23 cellular contexts compared by ENCODE assay signal in the genomic region with DNA sequence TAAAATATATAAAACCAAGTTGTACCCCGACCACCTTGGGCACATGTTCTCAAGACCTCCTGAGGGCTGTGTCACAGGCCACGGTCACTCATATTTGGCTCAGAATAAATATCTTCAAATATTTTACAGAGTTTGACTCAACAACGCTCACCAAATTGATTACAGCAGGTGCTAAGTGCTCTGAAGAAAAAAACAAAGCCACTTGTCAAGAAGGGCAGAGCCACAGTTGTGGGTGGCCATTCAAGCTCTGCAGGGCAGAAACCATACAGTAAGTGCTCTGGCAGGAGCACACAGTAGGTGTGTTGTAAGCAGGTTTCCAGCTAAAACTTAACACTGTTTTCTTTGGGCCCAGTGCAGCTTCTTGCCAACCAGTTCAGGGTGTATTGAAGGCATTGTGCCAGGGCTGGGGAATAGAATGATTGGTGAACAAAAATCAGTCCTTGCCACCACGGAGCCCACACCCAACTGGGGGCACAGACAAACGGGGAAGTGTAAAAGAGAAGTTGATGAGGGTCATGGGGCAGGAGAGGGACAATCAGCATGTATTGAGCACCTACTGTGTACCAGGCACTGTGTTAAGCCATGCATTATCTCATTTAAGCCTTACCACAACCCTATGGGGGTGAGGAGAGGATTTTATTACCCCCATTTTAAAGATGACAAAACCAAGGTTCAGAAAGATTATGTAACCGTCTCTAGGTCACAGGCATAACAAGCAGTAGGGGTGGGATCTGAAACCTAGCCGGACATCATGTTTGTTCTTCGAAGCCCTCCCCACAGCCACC. TPM values are rescaled to one million over a fixed set of nuclear protein-coding genes. Genes with fewer than 3 reads are reported as not detected.
DNase-seq lines count a peak whose midpoint lies in the region; ATAC-seq, FAIRE-seq and TF ChIP-seq lines count a peak whose summit lies in the region.
"Had no signal": no experiment of that assay in that cellular context is flagged by ENCODE, and none has a peak within 500 bp of the region (broad histone marks: within the 10 kb centered on the region; RNA-seq: fewer than 3 reads in every experiment).

No MANE protein-coding gene starts in this region.

- peak overlapping the region; percentile 95 for H4K91ac ChIP-seq in H1 (replicated peaks; ENCODE audit: insufficient read length, low read length)

- WGBS in HepG2 (ENCODE audit: low lambda C conversion rate) = 95% methylated on average over 8 of the region's 8 CpGs
- WGBS in right lobe of liver (ENCODE audit: insufficient coverage, low coverage, low lambda C conversion rate, missing lambda C conversion rate) = 54% methylated on average over 5 of the region's 8 CpGs
- WGBS in H1 (ENCODE audit: extremely low coverage in 1 of 2, insufficient coverage in 1 of 2, insufficient read length in 1 of 2, insufficient replicate concordance in 2 of 2, low coverage in 1 of 2, low lambda C conversion rate in 2 of 2, missing lambda C conversion rate in 1 of 2), 2 experiments = 80% methylated on average over 8 of the region's 8 CpGs; no CpG with 5 or more reads in 1 of the 2 experiments
- 51 to 64% methylated on average over 8 of the region's 8 CpGs for WGBS in upper lobe of left lung, 2 donors

- H4K5ac ChIP-seq in H1 (ENCODE audit: insufficient read length, low read depth, low read length) = peak overlapping the region; percentile 22

- peaks cover 9 to 10% of the 10 kb centered on the region in 2 experiments; a peak in 4 of 5 replicates for H3K36me3 ChIP-seq in HepG2 (replicated peaks in 1 of 2; ENCODE audit: control insufficient read depth in 1 of 2, insufficient read depth in 2 of 2, low read length in 2 of 2)
- no peaks in the 10 kb centered on the region for H3K36me3 ChIP-seq in right lobe of liver
- H3K36me3 ChIP-seq in H1 (ENCODE audit: control insufficient read depth in 2 of 4, insufficient read depth in 4 of 4, low read length in 3 of 4) = 0 out of 8 replicates have a peak, but pooled peaks cover 0 to 2% (median 0%) of the 10 kb centered on the region in 4 experiments
- H3K36me3 ChIP-seq in upper lobe of left lung = no peaks in the 10 kb centered on the region
- H3K36me3 ChIP-seq: vagina had no signal

- intact Hi-C loops in HepG2 (cut with micrococcal nuclease; ENCODE audit: unreplicated experiment) (no loop called here), right lobe of liver (cut with DNase I) (loop anchor here in 1 of 2 donors (10.0 kb wide), 1 partner anchor 52 kb away; no protein-coding TSS in a partner anchor)

- FAIRE-seq in HepG2 (lab: Jason Lieb, UNC) (no peak), H1 (lab: Jason Lieb, UNC) (no peak)
- FAIRE-seq: A549, kidney had no signal

- H3K14ac ChIP-seq in H1 (ENCODE audit: insufficient read length) = peak overlapping the region; percentile 55

- TF ChIP-seq RAD21 in HepG2 (CRISPR knock-in tag; IDR thresholded peaks at IDR 0.05) (no peak), H1 (IDR thresholded peaks at IDR 0.05 in 1 of 2, conservative IDR thresholded peaks at IDR 0.05 in 1 of 2; ENCODE audit: low read depth in 2 of 2, low read length in 2 of 2) (no peak)

- peak overlapping the region; percentile 89 for H3K18ac ChIP-seq in H1 (ENCODE audit: extremely low read depth, low read length)

- H2AFZ ChIP-seq in HepG2 (ENCODE audit: low read length) (no peak overlapping the region), H1 (ENCODE audit: low read length) (no peak overlapping the region)

- H3K23ac ChIP-seq in H1 (ENCODE audit: insufficient read length) = no peak overlapping the region

- peaks cover 39% of the 10 kb centered on the region for H3K4me1 ChIP-seq in HepG2 (ENCODE audit: insufficient read depth, low read length)
- peaks cover 0 to 23% (median 3%) of the 10 kb centered on the region in 4 donors for H3K4me1 ChIP-seq in right lobe of liver
- peaks cover 0 to 14% (median 8%) of the 10 kb centered on the region in 4 experiments; a peak in 6 of 7 replicates for H3K4me1 ChIP-seq in H1 (replicated peaks in 1 of 4; ENCODE audit: control insufficient read depth in 3 of 4, insufficient read depth in 4 of 4, low read length in 3 of 4)
- H3K4me1 ChIP-seq in upper lobe of left lung = peaks cover 92 to 100% (median 95%) of the 10 kb centered on the region in 4 donors

- CTCF ChIA-PET in HepG2 (lab: Yijun Ruan, JAX; ENCODE audit: low intra/inter-chr PET ratio, low total read pairs) (no interaction called here), H1 (lab: Charles Lee; ENCODE audit: partially characterized antibody) (interaction anchor here (0.6 to 11.1 kb wide), 8 partner anchors 8 to 198 kb away, joined by 3 to 167 read pairs (median 7); no protein-coding TSS in a partner anchor)

- peak overlapping the region; percentile 90 for H3K56ac ChIP-seq in H1 (replicated peaks; ENCODE audit: insufficient read length, low read depth, low read length)

- no peak overlapping the region for H3K4me2 ChIP-seq in HepG2 (ENCODE audit: low read depth, low read length)
- H3K4me2 ChIP-seq in H1 (ENCODE audit: insufficient read depth in 1 of 2, low read depth in 2 of 2, low read length in 2 of 2) = no peak overlapping the region
- H3K4me2 ChIP-seq: A549, smooth muscle cell had no signal

- no peaks in the 10 kb centered on the region for H3K27me3 ChIP-seq in HepG2 (ENCODE audit: control insufficient read depth in 1 of 2, insufficient read depth in 2 of 2, low read length in 2 of 2)
- H3K27me3 ChIP-seq in right lobe of liver = no peaks in the 10 kb centered on the region
- H3K27me3 ChIP-seq in H1 (replicated peaks in 1 of 4; ENCODE audit: control insufficient read depth in 3 of 4, extremely low read depth in 1 of 4, insufficient read depth in 3 of 4, low read length in 3 of 4) = no peaks in the 10 kb centered on the region
- H3K27me3 ChIP-seq in upper lobe of left lung = no peaks in the 10 kb centered on the region
- H3K27me3 ChIP-seq: vagina had no signal

- H3K4me3 Mint-ChIP-seq in natural killer cell treated with Interleukin-12 subunit alpha and Interleukin-12 subunit beta and Interleukin-15 and Interleukin-18, amount 100 ng/mL, for 72 hours = no peak overlapping the region
- H3K4me3 Mint-ChIP-seq: activated B cell treated with CpG ODN at 0.5 μM for 24 hours; central memory CD8-positive, alpha-beta T cell had no signal

- peak overlapping the region; percentile 91; the same call in 1 of the 2 replicates for H2AK5ac ChIP-seq in H1 (ENCODE audit: low read depth, low read length)

- peaks cover 41% of the 10 kb centered on the region for H4K20me1 ChIP-seq in HepG2 (ENCODE audit: insufficient read depth, low read length)
- H4K20me1 ChIP-seq in H1 (replicated peaks in 1 of 2; ENCODE audit: control insufficient read depth in 1 of 2, insufficient read depth in 2 of 2, low read length in 2 of 2) = no peaks in the 10 kb centered on the region

- H3K27ac Mint-ChIP-seq in natural killer cell treated with Interleukin-12 subunit alpha and Interleukin-12 subunit beta and Interleukin-15 and Interleukin-18, amount 100 ng/mL, for 72 hours = peak overlapping the region; percentile 34 to 73
- H3K27ac Mint-ChIP-seq: activated B cell treated with CpG ODN at 0.5 μM for 24 hours had no signal

- H2BK12ac ChIP-seq in H1 (ENCODE audit: low read depth, low read length) = peak overlapping the region; percentile 90; the same call in 1 of the 2 replicates

- H3K79me2 ChIP-seq in HepG2 (ENCODE audit: insufficient read depth, low read length) (peaks cover 49% of the 10 kb centered on the region), H1 (ENCODE audit: control insufficient read depth in 1 of 2, insufficient read depth in 2 of 2, low read length in 2 of 2) (no peaks in the 10 kb centered on the region)

- peaks cover 68 to 73% of the 10 kb centered on the region in 2 donors for H3K4me1 Mint-ChIP-seq in natural killer cell treated with Interleukin-12 subunit alpha and Interleukin-12 subunit beta and Interleukin-15 and Interleukin-18, amount 100 ng/mL, for 72 hours (ENCODE audit: low read depth in 2 of 2)

- TF ChIP-seq EP300 in HepG2 (IDR thresholded peaks at IDR 0.05; ENCODE audit: low read depth in 2 of 2, low read length in 2 of 2) = no peak
- TF ChIP-seq EP300 in HepG2 (CRISPR knock-in tag; IDR thresholded peaks at IDR 0.05; ENCODE audit: borderline replicate concordance) = no peak
- TF ChIP-seq EP300 in H1 (IDR thresholded peaks at IDR 0.05; ENCODE audit: borderline replicate concordance in 1 of 2, low read depth in 2 of 2, low read length in 2 of 2) = no peak
- no peak for TF ChIP-seq EP300 in upper lobe of left lung (IDR thresholded peaks at IDR 0.05)

- H2BK20ac ChIP-seq in H1 (ENCODE audit: low read length) = peak overlapping the region; percentile 95; the same call in 1 of the 2 replicates

- no peak overlapping the region for H3K9ac ChIP-seq in HepG2 (ENCODE audit: insufficient read depth, low read depth, low read length)
- no peak overlapping the region for H3K9ac ChIP-seq in H1 (replicated peaks in 1 of 4; ENCODE audit: extremely low read depth in 1 of 4, low read depth in 3 of 4, low read length in 3 of 4)

- H2BK15ac ChIP-seq in H1 (ENCODE audit: low read length) = peak overlapping the region; percentile 37; the same call in 1 of the 2 replicates

- H3K79me1 ChIP-seq in H1 (ENCODE audit: low read depth, low read length) = no peaks in the 10 kb centered on the region

- H3K27me3 Mint-ChIP-seq in natural killer cell treated with Interleukin-12 subunit alpha and Interleukin-12 subunit beta and Interleukin-15 and Interleukin-18, amount 100 ng/mL, for 72 hours = no peaks in the 10 kb centered on the region
- H3K27me3 Mint-ChIP-seq: activated B cell treated with CpG ODN at 0.5 μM for 24 hours; CD8-positive, alpha-beta memory T cell; central memory CD8-positive, alpha-beta T cell had no signal

- TF ChIP-seq POLR2A in HepG2 (IDR thresholded peaks at IDR 0.05; ENCODE audit: insufficient read depth in 1 of 2, low read depth in 2 of 2, low read length in 2 of 2) = no peak
- no peak for TF ChIP-seq POLR2A in right lobe of liver (IDR thresholded peaks at IDR 0.05)
- TF ChIP-seq POLR2A in H1 (IDR thresholded peaks at IDR 0.05; ENCODE audit: control extremely low read depth in 1 of 2, low read depth in 2 of 2, low read length in 2 of 2) = no peak
- no peak for TF ChIP-seq POLR2A in upper lobe of left lung (IDR thresholded peaks at IDR 0.05)

- no peaks in the 10 kb centered on the region for H3K9me3 ChIP-seq in HepG2 (ENCODE audit: low read length)
- H3K9me3 ChIP-seq in right lobe of liver = no peaks in the 10 kb centered on the region
- no peaks in the 10 kb centered on the region for H3K9me3 ChIP-seq in H1 (ENCODE audit: insufficient read depth in 2 of 2, low read depth in 1 of 2, low read length in 1 of 2)
- H3K9me3 ChIP-seq in upper lobe of left lung = no peaks in the 10 kb centered on the region
- H3K9me3 ChIP-seq: A549, vagina had no signal

- no peaks in the 10 kb centered on the region for H3K23me2 ChIP-seq in H1 (ENCODE audit: low read depth, low read length)

- peak overlapping the region; percentile 94 for H2BK120ac ChIP-seq in H1 (replicated peaks; ENCODE audit: low read depth, low read length)

- no TSS peak for BruUV-seq in HepG2 (replicated peaks; lab: Mats Ljungman, UMichigan)

- peak overlapping the region; percentile 87 for H3K4ac ChIP-seq in H1 (replicated peaks; ENCODE audit: insufficient read length, low read depth, low read length)

- POLR2A ChIA-PET in HepG2 (lab: Yijun Ruan, JAX) = no interaction called here
- POLR2A ChIA-PET in H1 (lab: Charles Lee; ENCODE audit: partially characterized antibody) = interaction anchor here (0.9 to 6.2 kb wide), 8 partner anchors 8 to 203 kb away, joined by 3 to 51 read pairs (median 12); no protein-coding TSS in a partner anchor

- no peaks in the 10 kb centered on the region for H3K9me3 Mint-ChIP-seq in natural killer cell treated with Interleukin-12 subunit alpha and Interleukin-12 subunit beta and Interleukin-15 and Interleukin-18, amount 100 ng/mL, for 72 hours
- H3K9me3 Mint-ChIP-seq: activated B cell treated with CpG ODN at 0.5 μM for 24 hours; CD8-positive, alpha-beta memory T cell; central memory CD8-positive, alpha-beta T cell had no signal

- peak overlapping the region; percentile 84; the same call in 1 of the 2 replicates for H2BK5ac ChIP-seq in H1 (ENCODE audit: low read depth, low read length)

- ATAC-seq in HepG2 = no peak
- no peak for ATAC-seq in right lobe of liver
- no peak for ATAC-seq in natural killer cell treated with Interleukin-12 subunit alpha and Interleukin-12 subunit beta and Interleukin-15 and Interleukin-18, amount 100 ng/mL, for 72 hours
- ATAC-seq in upper lobe of left lung (ENCODE audit: low FRiP score in 2 of 2) = no peak
- no peak for ATAC-seq in GM18498 (IDR thresholded peaks at IDR 0.05; ENCODE audit: unreplicated experiment)
- ATAC-seq: A549 had no signal

- DNase-seq in HepG2 (ENCODE audit: low spot score) = no peak
- DNase-seq in right lobe of liver = no peak
- DNase-seq in H1 (ENCODE audit: low read depth in 1 of 2, low spot score in 2 of 2) = no peak
- DNase-seq in natural killer cell treated with Interleukin-12 subunit alpha and Interleukin-12 subunit beta and Interleukin-15 and Interleukin-18, amount 100 ng/mL, for 72 hours (ENCODE audit: low spot score) = no peak
- DNase-seq in upper lobe of left lung = no peak
- DNase-seq in activated CD8-positive, alpha-beta memory T cell treated with anti-CD3 and anti-CD28 coated beads, Interleukin-2, amount 50 U/mL, for 48 hours = no peak
- DNase-seq in mesenteric fat pad (ENCODE audit: low spot score) = no peak
- DNase-seq: activated B cell treated with CpG ODN at 0.5 μM for 24 hours; activated CD8-positive, alpha-beta memory T cell treated with anti-CD3 and anti-CD28 coated beads for 24 hours; CD8-positive, alpha-beta memory T cell; effector memory CD4-positive, alpha-beta T cell; HCEC 1CT; hippocampal formation; kidney; midbrain; NCI-H1436 treated with DMSO at 0.1 percent for 48 hours; NK-92 treated with Interleukin-12 subunit alpha and Interleukin-12 subunit beta, amount 100 ng/mL, for 24 hours; SHP77 had no signal

- TF ChIP-seq CTCF in HepG2 (CRISPR knock-in tag; IDR thresholded peaks at IDR 0.05) (no peak), right lobe of liver (IDR thresholded peaks at IDR 0.05) (no peak), H1 (IDR thresholded peaks at IDR 0.05; ENCODE audit: control extremely low read depth in 1 of 3, insufficient read depth in 1 of 3, low read depth in 1 of 3, low read length in 3 of 3) (no peak), upper lobe of left lung (IDR thresholded peaks at IDR 0.05) (no peak)

- no peak overlapping the region for H3K27ac ChIP-seq in HepG2 (ENCODE audit: extremely low read length, insufficient read depth, low read length)
- no peak overlapping the region for H3K27ac ChIP-seq in right lobe of liver
- H3K27ac ChIP-seq in H1 (ENCODE audit: low read depth, low read length) = no peak overlapping the region
- H3K27ac ChIP-seq in upper lobe of left lung = peak overlapping the region; percentile 13 to 97 (median 81)
- H3K27ac ChIP-seq: vagina had no signal

- in situ Hi-C loops in HepG2 (cut with HindIII; ENCODE audit: extremely low pct_ligation_motif_present, low pct_unique_long_range_greater_than_20kb) = no loop called here

- H3K36me3 Mint-ChIP-seq in natural killer cell treated with Interleukin-12 subunit alpha and Interleukin-12 subunit beta and Interleukin-15 and Interleukin-18, amount 100 ng/mL, for 72 hours = no peaks in the 10 kb centered on the region
- H3K36me3 Mint-ChIP-seq: CD8-positive, alpha-beta memory T cell had no signal

- H4K8ac ChIP-seq in H1 (ENCODE audit: extremely low read depth, insufficient read depth, low read length) = no peak overlapping the region

- no peak overlapping the region for H3K4me3 ChIP-seq in HepG2 (replicated peaks in 1 of 3; ENCODE audit: insufficient read depth in 1 of 3, low read depth in 2 of 3, low read length in 3 of 3)
- H3K4me3 ChIP-seq in right lobe of liver = no peak overlapping the region
- no peak overlapping the region for H3K4me3 ChIP-seq in H1 (ENCODE audit: extremely low read depth in 1 of 4, insufficient read depth in 2 of 4, low read depth in 3 of 4, low read length in 4 of 4)
- H3K4me3 ChIP-seq in upper lobe of left lung = no peak overlapping the region
- H3K4me3 ChIP-seq: A549, smooth muscle cell, vagina had no signal

RNA-seq across cellular contexts. Expression of a gene that starts 18.2 kb away (rescaled TPM):
- total RNA-seq in HepG2 (2016; rRNA removed; fragmentation: Illumina TruSeq; extraction: Trizol) = 22.5 and 25.2 TPM in 2 replicates
- total RNA-seq in HepG2 (2016; cell fraction: cytosol; rRNA removed; fragmentation: Illumina TruSeq; extraction: Trizol; ENCODE audit: low read depth) = 15.2 and 19.6 TPM in 2 replicates
- total RNA-seq in HepG2 (2016; cell fraction: insoluble cytoplasmic fraction; rRNA removed; fragmentation: Illumina TruSeq; extraction: Trizol) = 21.7 and 25.0 TPM in 2 replicates
- total RNA-seq in HepG2 (2016; cell fraction: membrane; rRNA removed; fragmentation: Illumina TruSeq; extraction: Trizol) = 20.4 and 20.9 TPM in 2 replicates
- total RNA-seq in HepG2 (2016; cell fraction: nucleus; rRNA removed; fragmentation: Illumina TruSeq; extraction: Trizol) = 15.7 and 24.9 TPM in 2 replicates
- 35.7 and 35.9 TPM in 2 replicates for polyA plus RNA-seq in HepG2 (2011; rRNA removed)
- polyA plus RNA-seq in HepG2 (2011; cell fraction: cytosol; rRNA removed) = 33.5 and 41.0 TPM in 2 replicates
- 50.3 and 56.4 TPM in 2 replicates for polyA plus RNA-seq in HepG2 (2011; cell fraction: nucleus; rRNA removed)
- 25.7 and 29.8 TPM in 2 replicates for polyA plus RNA-seq in HepG2 (2012)
- 19.3 and 20.1 TPM in 2 replicates for polyA plus RNA-seq in HepG2 (2016; cell fraction: cytosol; fragmentation: Illumina TruSeq; extraction: Trizol; ENCODE audit: low read depth)
- polyA plus RNA-seq in HepG2 (2016; cell fraction: insoluble cytoplasmic fraction; fragmentation: Illumina TruSeq; extraction: Trizol; ENCODE audit: low read depth) = 33.2 and 40.0 TPM in 2 replicates
- 23.0 and 27.7 TPM in 2 replicates for polyA plus RNA-seq in HepG2 (2016; cell fraction: membrane; fragmentation: Illumina TruSeq; extraction: Trizol; ENCODE audit: low read depth)
- polyA plus RNA-seq in HepG2 (2016; cell fraction: nucleus; fragmentation: Illumina TruSeq; extraction: Trizol; ENCODE audit: insufficient read depth, low read depth) = 26.7 and 32.1 TPM in 2 replicates
- 48.7 and 175 TPM in 2 replicates for polyA minus RNA-seq in HepG2 (2011; rRNA and poly(A)+ RNA removed; ENCODE audit: low replicate concordance)
- 37.4 and 40.0 TPM in 2 replicates for polyA minus RNA-seq in HepG2 (2011; cell fraction: cytosol; rRNA and poly(A)+ RNA removed)
- 68.6 and 72.2 TPM in 2 replicates for polyA minus RNA-seq in HepG2 (2011; cell fraction: nucleus; rRNA and poly(A)+ RNA removed)
- total RNA-seq in right lobe of liver = 10 to 100 TPM in 5 of 6 experiments, 1 to 10 TPM in 1; 8.6 to 26.4 (median 24.5) TPM
- total RNA-seq in H1 (2021; fragmentation: NEBNext Ultra II Directional; extraction: Animal tissue kit (Norgen Biotek cat#: 25700)) = 24.1 and 31.8 TPM in 2 replicates
- polyA plus RNA-seq in H1 (2011; rRNA removed) = 9.4 and 12.4 TPM in 2 replicates
- 14.0 TPM for polyA plus RNA-seq in H1 (2011; cell fraction: cytosol; rRNA removed)
- 16.7 TPM for polyA plus RNA-seq in H1 (2011; cell fraction: nucleus; rRNA removed)
- 8.9 to 11.1 TPM (median 10.3 TPM) in 4 replicates for polyA plus RNA-seq in H1 (2012, experiment 1 of 2)
- 7.6 TPM for polyA plus RNA-seq in H1 (2012, experiment 2 of 2)
- 26.6 TPM for polyA plus RNA-seq in H1 (2013, experiment 1 of 2)
- polyA plus RNA-seq in H1 (2013, experiment 2 of 2) = 27.4 TPM
- polyA minus RNA-seq in H1 (2011; rRNA and poly(A)+ RNA removed) = 37.7 and 39.1 TPM in 2 replicates
- polyA minus RNA-seq in H1 (2011; cell fraction: cytosol; rRNA and poly(A)+ RNA removed) = 16.1 TPM
- polyA minus RNA-seq in H1 (2011; cell fraction: nucleus; rRNA and poly(A)+ RNA removed) = 27.9 TPM
- 10 to 100 TPM; 47.8 to 54.5 TPM for total RNA-seq in natural killer cell treated with Interleukin-12 subunit alpha and Interleukin-12 subunit beta and Interleukin-15 and Interleukin-18, amount 100 ng/mL, for 72 hours
- 100 to 1,000 TPM; 119 to 235 (median 170) TPM for total RNA-seq in upper lobe of left lung
- total RNA-seq in mesenteric fat pad = 112 TPM

Comparison
In these comparisons a context has a peak if more than half of its experiments do, and no peak if none do; other contexts are left out.
1. H3K27ac ChIP-seq: peak in upper lobe of left lung (4 of 4); none in HepG2 (single experiment), right lobe of liver (0 of 3) and H1 (single experiment).